ENCODE assay signal across 8 cellular contexts in the genomic region with DNA sequence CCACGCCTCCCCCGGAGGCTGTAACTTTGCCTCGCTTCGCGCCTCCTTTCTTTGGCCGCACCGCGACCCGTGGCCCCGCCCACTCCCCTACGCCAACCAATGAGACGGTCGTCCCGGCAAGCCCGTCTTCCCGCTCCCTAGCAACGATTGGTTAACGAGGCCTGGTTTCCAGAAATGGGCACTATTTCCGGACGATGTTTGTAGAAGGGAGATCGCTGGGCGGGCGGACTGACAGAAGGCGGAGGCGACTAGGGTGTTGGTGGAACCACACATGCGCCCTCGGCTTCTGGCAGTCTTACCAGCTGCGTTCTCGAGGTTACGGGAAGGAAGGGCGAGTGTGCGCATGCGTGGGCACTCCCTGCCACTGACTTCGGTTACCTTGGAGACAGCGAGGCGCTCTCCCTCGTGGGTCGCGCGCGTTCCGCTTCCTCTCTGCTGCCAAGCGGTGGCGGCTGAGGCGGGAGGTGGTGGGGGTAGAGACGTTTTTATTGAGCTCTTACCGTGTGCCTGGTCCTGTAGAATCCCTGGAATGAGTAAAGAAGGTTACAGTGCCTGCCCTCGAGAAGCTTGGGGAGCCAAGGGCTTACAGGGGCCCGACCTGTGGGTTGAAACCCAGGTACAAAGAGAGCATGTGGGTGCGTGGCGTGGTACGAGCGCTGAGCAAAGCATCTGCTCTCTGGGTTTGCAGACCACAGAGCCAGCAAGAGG. TPM values are rescaled to one million over a fixed set of nuclear protein-coding genes. Genes with fewer than 3 reads are reported as not detected.
DNase-seq lines count a peak whose midpoint lies in the region; ATAC-seq and TF ChIP-seq lines count a peak whose summit lies in the region.

No MANE protein-coding gene starts in this region.

- dilution Hi-C loops in mammary epithelial cell (cut with HindIII; ENCODE audit: low sequenced_read_pairs) = loop anchor here (5.0 kb wide), 3 partner anchors 35 to 160 kb away; no protein-coding TSS in a partner anchor

- no TSS peak for BruUV-seq in mammary epithelial cell (replicated peaks; lab: Mats Ljungman, UMichigan)

- POLR2A ChIA-PET in AG04450 (lab: Yijun Ruan, JAX) = interaction anchor here (0.6 to 2.4 kb wide), 17 partner anchors 9 to 169 kb away, joined by 3 to 55 read pairs (median 7); a partner anchor contains a TSS

- TF ChIP-seq CTCF in AG04450 (IDR thresholded peaks at IDR 0.05; ENCODE audit: low read depth, low read length) (no peak), VCaP (conservative IDR thresholded peaks at IDR 0.05) (no peak), mammary epithelial cell (conservative IDR thresholded peaks at IDR 0.05 in 1 of 2, IDR thresholded peaks at IDR 0.05 in 1 of 2; ENCODE audit: extremely low read depth in 1 of 2, insufficient read depth in 1 of 2, low read depth in 1 of 2, low read length in 2 of 2) (no peak)

- H3K27ac ChIP-seq in AG04450 (ENCODE audit: low read depth, low read length) (peak overlapping the region; percentile 84), VCaP (peak overlapping the region; percentile 91), mammary epithelial cell (ENCODE audit: insufficient read depth, low read depth, low read length) (peak overlapping the region; percentile 92), skeletal muscle tissue (ENCODE audit: low read depth, low read length) (peak overlapping the region; percentile 88)

- H3K9ac ChIP-seq in mammary epithelial cell (ENCODE audit: insufficient read depth, low read length) (peak overlapping the region; percentile 79), skeletal muscle tissue (ENCODE audit: low read depth in 1 of 3, low read length in 3 of 3) (peak overlapping the region; percentile 71 to 93 (median 80))

- peak overlapping the region; percentile 70 for H2AFZ ChIP-seq in mammary epithelial cell (ENCODE audit: low read depth, low read length)

- H3K4me1 ChIP-seq in mammary epithelial cell (ENCODE audit: insufficient read depth, low read length) (peaks cover 78% of the 10 kb centered on the region), skeletal muscle tissue (ENCODE audit: control insufficient read depth in 3 of 3, insufficient read depth in 3 of 3, low read length in 3 of 3) (peaks cover 54 to 71% (median 55%) of the 10 kb centered on the region in 3 donors)

- CTCF ChIA-PET in AG04450 (lab: Charles Lee) = interaction anchor here (0.6 to 4.7 kb wide), 14 partner anchors 9 to 1661 kb away, joined by 3 to 29 read pairs (median 3); a partner anchor contains a TSS
- CTCF ChIA-PET in mammary epithelial cell (lab: Charles Lee; ENCODE audit: low non-redundant PET) = interaction anchor here (0.6 to 1.6 kb wide), 3 partner anchors 8 to 182 kb away, joined by 3 to 5 read pairs (median 4); a partner anchor contains a TSS

- ATAC-seq in GM18873 (IDR thresholded peaks at IDR 0.05; ENCODE audit: low FRiP score, unreplicated experiment) (peak; percentile 77), HG03135 (IDR thresholded peaks at IDR 0.05; ENCODE audit: unreplicated experiment) (peak; percentile 66)

- DNase-seq in AG04450 (ENCODE audit: low read depth, low spot score) (peak; percentile 100), NCI-H2196 (lab: John Stamatoyannopoulos, UW; ENCODE audit: unreplicated experiment) (peak; percentile 100), mammary epithelial cell (peak; percentile 100)

- no peaks in the 10 kb centered on the region for H3K36me3 ChIP-seq in mammary epithelial cell (ENCODE audit: insufficient read depth, low read length)
- H3K36me3 ChIP-seq in skeletal muscle tissue (ENCODE audit: control insufficient read depth in 3 of 3, insufficient read depth in 3 of 3, low read length in 3 of 3) = no peaks in the 10 kb centered on the region

- H3K27me3 ChIP-seq in AG04450 (ENCODE audit: control insufficient read depth, insufficient read depth, low read length) (no peaks in the 10 kb centered on the region), mammary epithelial cell (ENCODE audit: insufficient read depth, low read length) (no peaks in the 10 kb centered on the region), skeletal muscle tissue (ENCODE audit: control insufficient read depth in 3 of 3, insufficient read depth in 3 of 3, low read length in 3 of 3) (no peaks in the 10 kb centered on the region)

- in situ Hi-C loops in mammary epithelial cell (cut with MboI; ENCODE audit: low sequenced_read_pairs in 2 of 2) = loop anchor here in 1 of 2 donors (10.0 kb wide), 1 partner anchor 58 kb away; no protein-coding TSS in a partner anchor

- peak overlapping the region; percentile 61 for H3K4me3 ChIP-seq in AG04450 (ENCODE audit: low read depth, low read length)
- H3K4me3 ChIP-seq in mammary epithelial cell (replicated peaks in 1 of 3; ENCODE audit: insufficient read depth in 1 of 3, low read depth in 2 of 3, low read length in 3 of 3) = peak overlapping the region; percentile 27 to 50 (median 46)
- peak overlapping the region; percentile 84 for H3K4me3 ChIP-seq in iPS-18c (ENCODE audit: insufficient read depth, low read depth, low read length)
- H3K4me3 ChIP-seq in skeletal muscle tissue (ENCODE audit: low read length in 3 of 3) = peak overlapping the region; percentile 78 to 81 (median 79)

- intact Hi-C loops in mammary epithelial cell (cut with micrococcal nuclease) = loop anchor here (1.0 to 5.0 kb wide), 5 partner anchors 24 to 170 kb away; a partner anchor contains a TSS

- H3K79me2 ChIP-seq in mammary epithelial cell (ENCODE audit: insufficient read depth, low read length) = peaks cover 45% of the 10 kb centered on the region

- peak overlapping the region; percentile 88 for H3K4me2 ChIP-seq in mammary epithelial cell (ENCODE audit: insufficient read depth, low read depth, low read length)

- WGBS in mammary epithelial cell (ENCODE audit: low coverage, missing lambda C conversion rate) = under 1% methylated on average over 26 of the region's 53 CpGs

- H3K9me3 ChIP-seq in AG04450 (ENCODE audit: control insufficient read depth, insufficient read depth, low read length) (no peaks in the 10 kb centered on the region), mammary epithelial cell (replicated peaks; ENCODE audit: insufficient read depth, low read length) (no peaks in the 10 kb centered on the region), iPS-18c (ENCODE audit: control insufficient read depth, insufficient read depth, low read length) (no peaks in the 10 kb centered on the region), skeletal muscle tissue (ENCODE audit: control insufficient read depth in 3 of 3, low read length in 3 of 3) (no peaks in the 10 kb centered on the region)

- H4K20me1 ChIP-seq in mammary epithelial cell (ENCODE audit: insufficient read depth, low read length) = no peaks in the 10 kb centered on the region

RNA-seq across cellular contexts. Expression of a gene that starts 0.4 kb away (rescaled TPM):
- polyA plus RNA-seq in AG04450 (2011; rRNA removed) (4.9 and 6.6 TPM in 2 replicates), mammary epithelial cell (9.3 TPM)
- 6.9 and 7.2 TPM in 2 replicates for polyA minus RNA-seq in AG04450 (2011; rRNA and poly(A)+ RNA removed)
- total RNA-seq in mammary epithelial cell (10 to 100 TPM in 1 of 2 donors, 1 to 10 TPM in 1; 5.2 to 11.6 TPM), skeletal muscle tissue (1.6 TPM)
- polyA minus RNA-seq in mammary epithelial cell = 9.1 TPM

RNA-seq across cellular contexts. Expression of a gene that starts 55.4 kb away (rescaled TPM):
- polyA plus RNA-seq in AG04450 (2011; rRNA removed) = not detected in 2 replicates
- polyA minus RNA-seq in AG04450 (2011; rRNA and poly(A)+ RNA removed) = 0.13 TPM in 1 of 2 replicates, not detected in the other
- total RNA-seq in mammary epithelial cell = under 1 TPM in 1 of 2 donors, not detected in 1; 0.21 TPM
- polyA plus RNA-seq in mammary epithelial cell = not detected
- not detected for polyA minus RNA-seq in mammary epithelial cell
- total RNA-seq in skeletal muscle tissue = not detected

Comparison
In these comparisons a context has a peak if more than half of its experiments do, and no peak if none do; other contexts are left out.
1. Peak in every context shown above with its lines: DNase-seq, ATAC-seq, H3K4me3 ChIP-seq and H3K27ac ChIP-seq.